ENCODE assay signal across 9 cellular contexts in genomic region chr1:173205146-173206051, GRCh38. TPM values are rescaled to one million over a fixed set of nuclear protein-coding genes. Genes with fewer than 3 reads are reported as not detected.
A peak's percentile ranks its signal among the peaks of the same experiment; 100 is the strongest.
DNase-seq lines count a peak whose midpoint lies in the region; ATAC-seq, FAIRE-seq and TF ChIP-seq lines count a peak whose summit lies in the region.
"Had no signal": no experiment of that assay in that cellular context is flagged by ENCODE, and none has a peak within 500 bp of the region (broad histone marks: within the 10 kb centered on the region; RNA-seq: fewer than 3 reads in every experiment).

No MANE protein-coding gene starts in this region.

- DNase-seq in MV-4-11 (lab: John Stamatoyannopoulos, UW) (peak; percentile 58), bronchial epithelial cell (ENCODE audit: low read depth) (peak; percentile 54), ovary (peak; percentile 32 to 54 (median 43)), pons (ENCODE audit: low spot score) (no peak), NCI-H2081 treated with DMSO at 0.1 percent for 48 hours (lab: John Stamatoyannopoulos, UW) (no peak), NCI-H146 treated with DMSO at 0.1 percent for 48 hours (lab: John Stamatoyannopoulos, UW; ENCODE audit: unreplicated experiment) (no peak)
- DNase-seq: psoas muscle had no signal

- H3K9me3 ChIP-seq in ovary = no peaks in the 10 kb centered on the region
- H3K9me3 ChIP-seq: psoas muscle had no signal

- no peak for TF ChIP-seq POLR2A in ovary (IDR thresholded peaks at IDR 0.05)

- 15 to 23% (median 16%) methylated on average over 7 of the region's 7 CpGs for WGBS in ovary, 3 donors

- H3K36me3 ChIP-seq in bronchial epithelial cell (ENCODE audit: control insufficient read depth, insufficient read depth, low read length) (no peaks in the 10 kb centered on the region), ovary (no peaks in the 10 kb centered on the region)

- TF ChIP-seq EP300 in ovary (IDR thresholded peaks at IDR 0.05) = no peak

- H3K4me1 ChIP-seq in ovary (ENCODE audit: insufficient read depth) = peaks cover 15% of the 10 kb centered on the region
- H3K4me1 ChIP-seq: psoas muscle had no signal

- FAIRE-seq in bronchial epithelial cell (lab: Jason Lieb, UNC) = no peak

- TF ChIP-seq CTCF in bronchial epithelial cell (IDR thresholded peaks at IDR 0.05; ENCODE audit: insufficient read depth, low read length, severe bottlenecking) = no peak
- TF ChIP-seq CTCF in ovary (IDR thresholded peaks at IDR 0.05) = no peak

- H3K4me3 ChIP-seq in bronchial epithelial cell (ENCODE audit: low read depth, low read length) (no peak overlapping the region), ovary (no peak overlapping the region)
- H3K4me3 ChIP-seq: psoas muscle had no signal

- H3K27me3 ChIP-seq in bronchial epithelial cell (ENCODE audit: control insufficient read depth, insufficient read depth, low read length) (no peaks in the 10 kb centered on the region), ovary (no peaks in the 10 kb centered on the region)

- intact Hi-C loops in ovary (cut with DNase I) = no loop called here

- peak; percentile 48 for ATAC-seq in GM18868 (IDR thresholded peaks at IDR 0.05; ENCODE audit: unreplicated experiment)
- ATAC-seq in GM21526 (IDR thresholded peaks at IDR 0.05; ENCODE audit: low FRiP score, unreplicated experiment) = no peak

- no peak overlapping the region for H3K27ac ChIP-seq in ovary
- H3K27ac ChIP-seq: psoas muscle had no signal

RNA-seq across cellular contexts. Expression of gene TNFSF4, which starts 1.7 kb away (rescaled TPM):
- total RNA-seq in bronchial epithelial cell (under 0.01 and 0.13 TPM in 2 replicates), ovary (1 to 10 TPM in 4 of 7 donors, under 1 TPM in 3; 0.24 to 2.8 (median 1.1) TPM)
- polyA plus RNA-seq in ovary = 1 to 10 TPM; 1.2 to 2.1 TPM

Comparison
In these comparisons a context has a peak if more than half of its experiments do, and no peak if none do; other contexts are left out.
1. DNase-seq: peak in MV-4-11 (single experiment), bronchial epithelial cell (single experiment) and ovary (5 of 5); none in pons (single experiment), NCI-H2081 treated with DMSO at 0.1 percent for 48 hours (single experiment) and NCI-H146 treated with DMSO at 0.1 percent for 48 hours (single experiment).